8 cellular contexts compared by ENCODE assay signal in the genomic region with DNA sequence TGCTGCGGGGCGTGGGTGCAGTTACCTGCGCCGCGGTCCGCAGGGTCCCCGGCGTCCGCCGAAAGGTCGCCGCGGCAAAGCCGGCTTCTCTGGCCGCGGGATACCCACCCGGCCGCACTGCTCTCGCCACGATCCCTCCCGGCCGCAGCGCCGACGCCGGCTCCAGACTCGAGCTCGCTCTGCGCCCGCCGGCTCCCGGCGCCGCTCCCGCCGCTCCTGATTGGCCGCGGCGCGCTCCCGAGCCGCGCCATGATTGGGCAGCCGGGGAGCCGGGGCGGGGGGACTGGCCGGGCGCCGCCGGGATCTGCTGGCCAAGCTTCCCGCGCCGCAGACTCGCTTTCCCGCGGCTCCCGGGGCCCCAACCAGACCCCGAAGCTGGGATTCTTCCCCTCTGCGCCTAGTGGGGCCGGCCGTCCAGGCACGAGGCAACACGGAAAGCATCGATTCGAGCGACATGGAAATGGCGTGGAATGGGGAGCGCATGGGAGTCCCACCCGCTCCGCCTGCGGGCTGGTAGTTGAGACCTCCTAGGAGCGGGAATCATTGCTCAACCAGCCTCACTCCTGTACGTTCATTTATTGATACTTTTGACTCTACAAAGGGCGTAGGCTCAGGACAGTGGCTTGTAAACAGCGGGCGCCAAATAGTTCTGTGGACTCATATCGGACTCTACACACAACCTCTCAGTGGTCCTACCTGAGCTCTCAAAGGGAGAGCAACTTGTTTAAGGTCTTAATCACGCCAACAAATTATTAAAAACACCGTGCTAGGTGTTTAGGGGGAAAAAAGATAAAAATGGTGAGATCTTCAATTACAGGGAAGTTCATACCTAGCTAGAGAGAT. TPM values are rescaled to one million over a fixed set of nuclear protein-coding genes. Genes with fewer than 3 reads are reported as not detected.
DNase-seq lines count a peak whose midpoint lies in the region; ATAC-seq and TF ChIP-seq lines count a peak whose summit lies in the region.

No MANE protein-coding gene starts in this region.

- H3K4me1 Mint-ChIP-seq in immature natural killer cell, result peaks cover 14 to 15% of the 10 kb centered on the region in 2 donors

- H3K4me3 Mint-ChIP-seq in immature natural killer cell, result peak overlapping the region; percentile 73 to 84 (median 76)

- no peak for TF ChIP-seq CTCF in GM10266 (IDR thresholded peaks at IDR 0.05; ENCODE audit: control insufficient read depth, insufficient read depth, low read depth, missing control alignments)

- H3K4me3 ChIP-seq in skeletal muscle cell (ENCODE audit: low read depth, low read length), result peak overlapping the region; percentile 49

- H3K27me3 Mint-ChIP-seq in immature natural killer cell (ENCODE audit: low read depth in 3 of 3), result peaks cover 7 to 51% (median 35%) of the 10 kb centered on the region in 3 donors

- no peaks in the 10 kb centered on the region for H3K36me3 Mint-ChIP-seq in immature natural killer cell

- H3K9me3 Mint-ChIP-seq in immature natural killer cell, result peaks cover 0 to 3% (median 0%) of the 10 kb centered on the region in 6 donors

- DNase-seq in GM10266 (ENCODE audit: extremely low spot score), result peak; percentile 84
- DNase-seq in NCI-H1105 treated with DMSO at 0.1 percent for 48 hours (lab: John Stamatoyannopoulos, UW), result peak; percentile 84
- peak; percentile 86 for DNase-seq in UCSD-AML1 (lab: John Stamatoyannopoulos, UW; ENCODE audit: unreplicated experiment)
- peak; percentile 11 for DNase-seq in central memory CD4-positive, alpha-beta T cell
- DNase-seq in immature natural killer cell, result peak in 2 of 3 donors; percentile 12 to 31
- DNase-seq in skeletal muscle cell (ENCODE audit: low read depth), result peak; percentile 10
- DNase-seq in A172 (ENCODE audit: low spot score), result no peak

- H3K27ac Mint-ChIP-seq in immature natural killer cell, result no peak overlapping the region

- peak; percentile 82 for ATAC-seq in HG02623 (IDR thresholded peaks at IDR 0.05; ENCODE audit: unreplicated experiment)

RNA-seq across cellular contexts. Expression of a gene that starts 36.4 kb away (rescaled TPM):
- under 1 TPM in 1 of 3 donors, not detected in 2; 0.16 TPM for polyA plus RNA-seq in immature natural killer cell
- 0.52 and 1.6 TPM in 2 replicates for total RNA-seq in A172 (2014; rRNA removed; shearing (Covaris generic))
